In the genomic region with DNA sequence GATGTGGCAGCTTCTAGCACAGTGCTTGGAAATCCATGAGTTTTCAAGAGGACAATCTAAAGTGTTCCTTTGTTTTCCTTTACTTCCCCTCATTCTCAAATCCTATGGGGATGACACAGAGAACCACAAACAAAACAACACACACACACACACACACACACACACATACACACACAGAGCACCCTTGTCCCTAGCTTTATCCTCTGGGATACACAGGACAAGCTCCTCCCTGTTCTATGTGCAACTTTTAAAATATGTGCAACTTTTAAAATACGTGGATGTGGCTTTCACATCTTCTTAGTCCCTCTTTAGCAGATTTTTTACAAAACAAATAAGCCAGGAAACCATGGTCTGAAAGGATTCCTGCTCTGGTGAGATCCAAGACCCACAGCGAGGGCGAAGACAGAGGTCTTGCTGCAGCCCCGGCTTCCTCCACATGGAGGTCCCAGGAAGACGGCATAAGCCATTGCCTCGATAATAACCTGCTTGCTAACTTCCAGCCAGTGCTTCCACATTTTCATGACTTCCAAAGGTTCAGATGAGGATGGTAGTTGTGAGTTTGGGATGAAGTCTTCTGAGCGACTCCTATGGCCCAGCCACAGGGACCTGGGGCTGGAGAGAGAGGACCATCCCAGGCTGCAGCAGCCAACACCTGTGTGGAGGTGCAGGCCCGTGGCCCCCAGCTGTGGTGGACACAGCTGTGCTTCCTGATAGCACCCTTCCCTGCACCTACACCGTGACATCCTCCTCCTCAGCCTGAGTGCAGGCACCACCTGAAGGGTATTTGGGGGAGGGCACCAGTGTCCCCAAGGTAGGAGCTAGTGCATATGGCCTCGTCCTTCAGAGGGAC, we compare ENCODE assay signal across 1 cellular context.
TF ChIP-seq lines count a peak whose summit lies in the region.

No MANE protein-coding gene starts in this region.

TF ChIP-seq in HCT116, 20 proteins besides CTCF, POLR2A, EP300 and RAD21 (continued from another document):
- TF ChIP-seq, protein P1, sequence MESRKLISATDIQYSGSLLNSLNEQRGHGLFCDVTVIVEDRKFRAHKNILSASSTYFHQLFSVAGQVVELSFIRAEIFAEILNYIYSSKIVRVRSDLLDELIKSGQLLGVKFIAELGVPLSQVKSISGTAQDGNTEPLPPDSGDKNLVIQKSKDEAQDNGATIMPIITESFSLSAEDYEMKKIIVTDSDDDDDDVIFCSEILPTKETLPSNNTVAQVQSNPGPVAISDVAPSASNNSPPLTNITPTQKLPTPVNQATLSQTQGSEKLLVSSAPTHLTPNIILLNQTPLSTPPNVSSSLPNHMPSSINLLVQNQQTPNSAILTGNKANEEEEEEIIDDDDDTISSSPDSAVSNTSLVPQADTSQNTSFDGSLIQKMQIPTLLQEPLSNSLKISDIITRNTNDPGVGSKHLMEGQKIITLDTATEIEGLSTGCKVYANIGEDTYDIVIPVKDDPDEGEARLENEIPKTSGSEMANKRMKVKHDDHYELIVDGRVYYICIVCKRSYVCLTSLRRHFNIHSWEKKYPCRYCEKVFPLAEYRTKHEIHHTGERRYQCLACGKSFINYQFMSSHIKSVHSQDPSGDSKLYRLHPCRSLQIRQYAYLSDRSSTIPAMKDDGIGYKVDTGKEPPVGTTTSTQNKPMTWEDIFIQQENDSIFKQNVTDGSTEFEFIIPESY (IDR thresholded peaks at IDR 0.05; ENCODE audit: extremely low read depth, insufficient replicate concordance, low read length), result no peak
- TF ChIP-seq TCF7L2 (IDR thresholded peaks at IDR 0.05; ENCODE audit: borderline replicate concordance, extremely low read depth, insufficient read depth, insufficient read length), result no peak
- no peak for TF ChIP-seq FOSL1 (IDR thresholded peaks at IDR 0.05; ENCODE audit: low read depth)
- TF ChIP-seq CBX3 (IDR thresholded peaks at IDR 0.05; ENCODE audit: low read depth), result no peak
- no peak for TF ChIP-seq EZH2phosphoT487 (IDR thresholded peaks at IDR 0.05; ENCODE audit: borderline replicate concordance)
- no peak for TF ChIP-seq ZNF274 (IDR thresholded peaks at IDR 0.05; ENCODE audit: low read depth, low read length)
- no peak for TF ChIP-seq YY1 (IDR thresholded peaks at IDR 0.05; ENCODE audit: extremely low read depth, insufficient replicate concordance, low read depth, low read length)
- no peak for TF ChIP-seq ELF1 (IDR thresholded peaks at IDR 0.05; ENCODE audit: borderline replicate concordance, low read depth)
- no peak for TF ChIP-seq EZH2 (IDR thresholded peaks at IDR 0.05)
